28 cellular contexts compared by ENCODE assay signal in genomic region chr19:35777961-35778360, GRCh38. TPM values are rescaled to one million over a fixed set of nuclear protein-coding genes. Genes with fewer than 3 reads are reported as not detected.
DNase-seq lines count a peak whose midpoint lies in the region; ATAC-seq, FAIRE-seq and TF ChIP-seq lines count a peak whose summit lies in the region.
"Had no signal": no experiment of that assay in that cellular context is flagged by ENCODE, and none has a peak within 500 bp of the region (broad histone marks: within the 10 kb centered on the region; RNA-seq: fewer than 3 reads in every experiment).

No MANE protein-coding gene starts in this region.

- H3K9ac ChIP-seq in HepG2 (ENCODE audit: insufficient read depth, low read depth, low read length): no peak overlapping the region

- H3K9me3 Mint-ChIP-seq in T-cell (no peaks in the 10 kb centered on the region), glutamatergic neuron (ENCODE audit: unreplicated experiment) (peaks cover 14% of the 10 kb centered on the region)
- H3K9me3 Mint-ChIP-seq: naive thymus-derived CD8-positive, alpha-beta T cell; stimulated activated naive CD8-positive, alpha-beta T cell treated with anti-CD3 and anti-CD28 coated beads, Interleukin-15, Interleukin-2, amounts not matched to agents 100 ng/mL and 50 ng/mL, for 24 hours had no signal

- POLR2A ChIA-PET in HepG2 (lab: Yijun Ruan, JAX): no interaction called here
- POLR2A ChIA-PET in T-cell (lab: Charles Lee): interaction anchor here in 1 of 2 donors (0.6 kb wide), 1 partner anchor 15 kb away, joined by 4 read pairs; no protein-coding TSS in a partner anchor

- H3K36me3 ChIP-seq in HepG2 (replicated peaks in 1 of 2; ENCODE audit: control insufficient read depth in 1 of 2, insufficient read depth in 2 of 2, low read length in 2 of 2) (peaks cover 0 to 2% of the 10 kb centered on the region in 2 experiments; a peak in 2 of 5 replicates), right lobe of liver (no peaks in the 10 kb centered on the region)
- H3K36me3 ChIP-seq: brain microvascular endothelial cell, colonic mucosa had no signal

- 88% methylated on average over 7 of the region's 7 CpGs for WGBS in HepG2 (ENCODE audit: low lambda C conversion rate)
- WGBS in right lobe of liver (ENCODE audit: insufficient coverage, low coverage, low lambda C conversion rate, missing lambda C conversion rate): 85% methylated on average over 5 of the region's 7 CpGs

- H3K27ac ChIP-seq in HepG2 (ENCODE audit: extremely low read length, insufficient read depth, low read length) (no peak overlapping the region), right lobe of liver (no peak overlapping the region), temporal lobe (ENCODE audit: low read depth, low read length) (peak overlapping the region; percentile 69)
- H3K27ac ChIP-seq: brain microvascular endothelial cell, C4-2B, colonic mucosa, esophagus muscularis mucosa, hepatocyte, tibial artery had no signal

- FAIRE-seq in HepG2 (lab: Jason Lieb, UNC): no peak
- FAIRE-seq: RCC 7860 had no signal

- TF ChIP-seq RAD21 in HepG2 (CRISPR knock-in tag; IDR thresholded peaks at IDR 0.05): no peak

- H3K27me3 Mint-ChIP-seq in T-cell (no peaks in the 10 kb centered on the region), glutamatergic neuron (ENCODE audit: unreplicated experiment) (peaks cover 25% of the 10 kb centered on the region)
- H3K27me3 Mint-ChIP-seq: naive thymus-derived CD8-positive, alpha-beta T cell; stimulated activated naive CD8-positive, alpha-beta T cell treated with anti-CD3 and anti-CD28 coated beads, Interleukin-15, Interleukin-2, amounts not matched to agents 100 ng/mL and 50 ng/mL, for 24 hours had no signal

- in situ Hi-C loops in HepG2 (cut with HindIII; ENCODE audit: extremely low pct_ligation_motif_present, low pct_unique_long_range_greater_than_20kb) (no loop called here), GM13976 (cut with MboI; ENCODE audit: low sequenced_read_pairs, unreplicated experiment) (no loop called here)

- TF ChIP-seq EP300 in HepG2 (IDR thresholded peaks at IDR 0.05; ENCODE audit: low read depth in 2 of 2, low read length in 2 of 2): no peak
- TF ChIP-seq EP300 in HepG2 (CRISPR knock-in tag; IDR thresholded peaks at IDR 0.05; ENCODE audit: borderline replicate concordance): no peak

- no TSS peak for BruUV-seq in HepG2 (replicated peaks; lab: Mats Ljungman, UMichigan)

- no peak overlapping the region for H2AFZ ChIP-seq in HepG2 (ENCODE audit: low read length)
- H2AFZ ChIP-seq: hepatocyte had no signal

- H3K4me1 Mint-ChIP-seq in T-cell (peaks cover 6 to 20% (median 20%) of the 10 kb centered on the region in 3 donors), glutamatergic neuron (ENCODE audit: low read depth, unreplicated experiment) (peaks cover 18% of the 10 kb centered on the region)

- H3K79me2 ChIP-seq in HepG2 (ENCODE audit: insufficient read depth, low read length): no peaks in the 10 kb centered on the region

- ATAC-seq in HepG2: no peak
- no peak for ATAC-seq in right lobe of liver
- ATAC-seq in T-cell (replicated peaks in 1 of 4): no peak
- no peak for ATAC-seq in HG02623 (IDR thresholded peaks at IDR 0.05; ENCODE audit: unreplicated experiment)
- ATAC-seq: left lobe of liver; naive thymus-derived CD8-positive, alpha-beta T cell had no signal

- H3K4me3 ChIP-seq in HepG2 (replicated peaks in 1 of 3; ENCODE audit: insufficient read depth in 1 of 3, low read depth in 2 of 3, low read length in 3 of 3) (no peak overlapping the region), right lobe of liver (no peak overlapping the region)
- H3K4me3 ChIP-seq: colonic mucosa, esophagus muscularis mucosa, hepatocyte, tibial artery had no signal

- peak overlapping the region; percentile 89; the same call in 1 of the 2 replicates for H3K4me2 ChIP-seq in HepG2 (ENCODE audit: low read depth, low read length)

- H3K36me3 Mint-ChIP-seq in T-cell (peaks cover 10% of the 10 kb centered on the region), glutamatergic neuron (ENCODE audit: unreplicated experiment) (peaks cover 12% of the 10 kb centered on the region)

- intact Hi-C loops in HepG2 (cut with micrococcal nuclease; ENCODE audit: unreplicated experiment): loop anchor here (5.0 kb wide), 1 partner anchor 34 kb away; the partner anchor contains the start of gene PRODH2
- intact Hi-C loops in right lobe of liver (cut with DNase I): no loop called here

- H3K27ac Mint-ChIP-seq in T-cell (no peak overlapping the region), glutamatergic neuron (ENCODE audit: unreplicated experiment) (no peak overlapping the region)
- H3K27ac Mint-ChIP-seq: stimulated activated naive CD8-positive, alpha-beta T cell treated with anti-CD3 and anti-CD28 coated beads, Interleukin-15, Interleukin-2, amounts not matched to agents 100 ng/mL and 50 ng/mL, for 24 hours had no signal

- TF ChIP-seq CTCF in HepG2 (CRISPR knock-in tag; IDR thresholded peaks at IDR 0.05) (no peak), right lobe of liver (IDR thresholded peaks at IDR 0.05) (no peak), glutamatergic neuron (IDR thresholded peaks at IDR 0.05; ENCODE audit: partially characterized antibody, unreplicated experiment) (no peak), GM13976 (IDR thresholded peaks at IDR 0.05; ENCODE audit: borderline replicate concordance, control extremely low read depth, extremely low read depth, insufficient read depth, missing control alignments) (no peak)

- H3K4me1 ChIP-seq in HepG2 (ENCODE audit: insufficient read depth, low read length) (peaks cover 37% of the 10 kb centered on the region), right lobe of liver (no peaks in the 10 kb centered on the region)
- H3K4me1 ChIP-seq: colonic mucosa had no signal

- no peaks in the 10 kb centered on the region for H4K20me1 ChIP-seq in HepG2 (ENCODE audit: insufficient read depth, low read length)

- H3K27me3 ChIP-seq in HepG2 (ENCODE audit: control insufficient read depth in 1 of 2, insufficient read depth in 2 of 2, low read length in 2 of 2) (no peaks in the 10 kb centered on the region), right lobe of liver (no peaks in the 10 kb centered on the region)
- H3K27me3 ChIP-seq: brain microvascular endothelial cell, colonic mucosa, esophagus muscularis mucosa, hepatocyte, tibial artery had no signal

- H3K9me3 ChIP-seq in HepG2 (ENCODE audit: low read length) (no peaks in the 10 kb centered on the region), right lobe of liver (no peaks in the 10 kb centered on the region)
- H3K9me3 ChIP-seq: colonic mucosa, esophagus muscularis mucosa, tibial artery had no signal

- CTCF ChIA-PET in HepG2 (lab: Yijun Ruan, JAX; ENCODE audit: low intra/inter-chr PET ratio, low total read pairs): no interaction called here
- CTCF ChIA-PET in T-cell (lab: Charles Lee): no interaction called here

- H3K4me3 Mint-ChIP-seq in T-cell (peak overlapping the region in 2 of 3 donors; percentile 8 to 43), glutamatergic neuron (ENCODE audit: unreplicated experiment) (peak overlapping the region; percentile 94)
- H3K4me3 Mint-ChIP-seq: stimulated activated naive CD8-positive, alpha-beta T cell treated with anti-CD3 and anti-CD28 coated beads, Interleukin-15, Interleukin-2, amounts not matched to agents 100 ng/mL and 50 ng/mL, for 24 hours had no signal

- no peak for TF ChIP-seq POLR2A in HepG2 (IDR thresholded peaks at IDR 0.05; ENCODE audit: insufficient read depth in 1 of 2, low read depth in 2 of 2, low read length in 2 of 2)
- TF ChIP-seq POLR2A in right lobe of liver (IDR thresholded peaks at IDR 0.05): no peak

- DNase-seq in HepG2 (ENCODE audit: low spot score): no peak
- DNase-seq in right lobe of liver: no peak
- no peak for DNase-seq in T-cell
- DNase-seq in glutamatergic neuron: no peak
- no peak for DNase-seq in GM13976 (ENCODE audit: low spot score)
- no peak for DNase-seq in cortex of kidney (lab: John Stamatoyannopoulos, UW)
- DNase-seq: ACHN; activated CD4-positive, alpha-beta T cell treated with anti-CD3 and anti-CD28 coated beads, Interleukin-2, amount 50 U/mL, for 1 hour; activated effector memory CD4-positive, alpha-beta T cell treated with Interleukin-2 at 50 U/mL for 16 hours; brain microvascular endothelial cell; colonic mucosa; DMS 273 treated with DMSO at 0.1 percent for 48 hours; foreskin melanocyte; naive thymus-derived CD8-positive, alpha-beta T cell; NCI-H1694 treated with DMSO at 0.1 percent for 48 hours; NCI-H526 treated with DMSO at 0.1 percent for 48 hours; stimulated activated CD4-positive, alpha-beta T cell treated with anti-CD3 and anti-CD28 coated beads, Interleukin-15, amount 100 ng/mL, for 24 hours; tibial artery had no signal

RNA-seq across cellular contexts. Expression of gene ARHGAP33, which starts 2.6 kb away (rescaled TPM):
- total RNA-seq in HepG2 (2016; rRNA removed; fragmentation: Illumina TruSeq; extraction: Trizol) (0.83 and 1.3 TPM in 2 replicates), right lobe of liver (1 to 10 TPM in 5 of 6 experiments, under 1 TPM in 1; 0.37 to 5.2 (median 3.1) TPM), T-cell (10 to 100 TPM; 19.7 to 38.5 (median 22.8) TPM), glutamatergic neuron (ENCODE audit: unreplicated experiment) (180 TPM), temporal lobe (138 TPM)
- 0.10 and 0.26 TPM in 2 replicates for total RNA-seq in HepG2 (2016; cell fraction: cytosol; rRNA removed; fragmentation: Illumina TruSeq; extraction: Trizol; ENCODE audit: low read depth)
- 0.42 and 1.9 TPM in 2 replicates for total RNA-seq in HepG2 (2016; cell fraction: insoluble cytoplasmic fraction; rRNA removed; fragmentation: Illumina TruSeq; extraction: Trizol)
- total RNA-seq in HepG2 (2016; cell fraction: membrane; rRNA removed; fragmentation: Illumina TruSeq; extraction: Trizol): 0.93 and 1.1 TPM in 2 replicates
- total RNA-seq in HepG2 (2016; cell fraction: nucleus; rRNA removed; fragmentation: Illumina TruSeq; extraction: Trizol): 6.3 and 7.2 TPM in 2 replicates
- 2.7 and 4.1 TPM in 2 replicates for polyA plus RNA-seq in HepG2 (2011; rRNA removed)
- 0.65 and 1.0 TPM in 2 replicates for polyA plus RNA-seq in HepG2 (2011; cell fraction: cytosol; rRNA removed)
- 63.2 and 100 TPM in 2 replicates for polyA plus RNA-seq in HepG2 (2011; cell fraction: nucleus; rRNA removed)
- 4.6 and 10.5 TPM in 2 replicates for polyA plus RNA-seq in HepG2 (2012)
- polyA plus RNA-seq in HepG2 (2016; cell fraction: cytosol; fragmentation: Illumina TruSeq; extraction: Trizol; ENCODE audit: low read depth): 0.27 and 0.71 TPM in 2 replicates
- polyA plus RNA-seq in HepG2 (2016; cell fraction: insoluble cytoplasmic fraction; fragmentation: Illumina TruSeq; extraction: Trizol; ENCODE audit: low read depth): 1.5 and 1.8 TPM in 2 replicates
- 0.72 and 1.1 TPM in 2 replicates for polyA plus RNA-seq in HepG2 (2016; cell fraction: membrane; fragmentation: Illumina TruSeq; extraction: Trizol; ENCODE audit: low read depth)
- polyA plus RNA-seq in HepG2 (2016; cell fraction: nucleus; fragmentation: Illumina TruSeq; extraction: Trizol; ENCODE audit: insufficient read depth, low read depth): 16.8 and 20.7 TPM in 2 replicates
- polyA minus RNA-seq in HepG2 (2011; rRNA and poly(A)+ RNA removed; ENCODE audit: low replicate concordance): 5.6 and 6.2 TPM in 2 replicates
- polyA minus RNA-seq in HepG2 (2011; cell fraction: cytosol; rRNA and poly(A)+ RNA removed): 0.69 and 1.5 TPM in 2 replicates
- 7.0 and 11.5 TPM in 2 replicates for polyA minus RNA-seq in HepG2 (2011; cell fraction: nucleus; rRNA and poly(A)+ RNA removed)

RNA-seq across cellular contexts. Expression of gene PROSER3, which starts 20.0 kb away (rescaled TPM):
- 4.5 and 5.7 TPM in 2 replicates for total RNA-seq in HepG2 (2016; rRNA removed; fragmentation: Illumina TruSeq; extraction: Trizol)
- total RNA-seq in HepG2 (2016; cell fraction: cytosol; rRNA removed; fragmentation: Illumina TruSeq; extraction: Trizol; ENCODE audit: low read depth): 8.4 and 9.4 TPM in 2 replicates
- 2.8 and 4.2 TPM in 2 replicates for total RNA-seq in HepG2 (2016; cell fraction: insoluble cytoplasmic fraction; rRNA removed; fragmentation: Illumina TruSeq; extraction: Trizol)
- 5.5 and 6.0 TPM in 2 replicates for total RNA-seq in HepG2 (2016; cell fraction: membrane; rRNA removed; fragmentation: Illumina TruSeq; extraction: Trizol)
- 6.6 and 8.4 TPM in 2 replicates for total RNA-seq in HepG2 (2016; cell fraction: nucleus; rRNA removed; fragmentation: Illumina TruSeq; extraction: Trizol)
- 5.1 and 6.2 TPM in 2 replicates for polyA plus RNA-seq in HepG2 (2011; rRNA removed)
- polyA plus RNA-seq in HepG2 (2011; cell fraction: cytosol; rRNA removed): 2.4 and 2.9 TPM in 2 replicates
- 18.4 and 27.0 TPM in 2 replicates for polyA plus RNA-seq in HepG2 (2011; cell fraction: nucleus; rRNA removed)
- polyA plus RNA-seq in HepG2 (2012): 2.9 and 5.0 TPM in 2 replicates
- 0.45 and 0.49 TPM in 2 replicates for polyA plus RNA-seq in HepG2 (2016; cell fraction: cytosol; fragmentation: Illumina TruSeq; extraction: Trizol; ENCODE audit: low read depth)
- 4.1 and 6.3 TPM in 2 replicates for polyA plus RNA-seq in HepG2 (2016; cell fraction: insoluble cytoplasmic fraction; fragmentation: Illumina TruSeq; extraction: Trizol; ENCODE audit: low read depth)
- polyA plus RNA-seq in HepG2 (2016; cell fraction: membrane; fragmentation: Illumina TruSeq; extraction: Trizol; ENCODE audit: low read depth): 1.7 and 2.6 TPM in 2 replicates
- polyA plus RNA-seq in HepG2 (2016; cell fraction: nucleus; fragmentation: Illumina TruSeq; extraction: Trizol; ENCODE audit: insufficient read depth, low read depth): 17.5 and 26.7 TPM in 2 replicates
- polyA minus RNA-seq in HepG2 (2011; rRNA and poly(A)+ RNA removed; ENCODE audit: low replicate concordance): 15.2 and 33.7 TPM in 2 replicates
- polyA minus RNA-seq in HepG2 (2011; cell fraction: cytosol; rRNA and poly(A)+ RNA removed): 4.2 and 8.4 TPM in 2 replicates
- 6.1 and 9.4 TPM in 2 replicates for polyA minus RNA-seq in HepG2 (2011; cell fraction: nucleus; rRNA and poly(A)+ RNA removed)
- 1 to 10 TPM; 3.9 to 5.5 (median 4.7) TPM for total RNA-seq in right lobe of liver
- 10 to 100 TPM; 31.3 to 52.1 (median 47.8) TPM for total RNA-seq in T-cell
- total RNA-seq in glutamatergic neuron (ENCODE audit: unreplicated experiment): 41.7 TPM
- 1.2 TPM for total RNA-seq in temporal lobe

RNA-seq across cellular contexts. Expression of gene HSPB6, which starts 21.1 kb away (rescaled TPM):
- not detected in 2 replicates for total RNA-seq in HepG2 (2016; rRNA removed; fragmentation: Illumina TruSeq; extraction: Trizol)
- not detected in 2 replicates for total RNA-seq in HepG2 (2016; cell fraction: cytosol; rRNA removed; fragmentation: Illumina TruSeq; extraction: Trizol; ENCODE audit: low read depth)
- 0.06 TPM in 1 of 2 replicates, not detected in the other for total RNA-seq in HepG2 (2016; cell fraction: insoluble cytoplasmic fraction; rRNA removed; fragmentation: Illumina TruSeq; extraction: Trizol)
- total RNA-seq in HepG2 (2016; cell fraction: membrane; rRNA removed; fragmentation: Illumina TruSeq; extraction: Trizol): not detected in 2 replicates
- not detected in 2 replicates for total RNA-seq in HepG2 (2016; cell fraction: nucleus; rRNA removed; fragmentation: Illumina TruSeq; extraction: Trizol)
- 0.08 and 0.18 TPM in 2 replicates for polyA plus RNA-seq in HepG2 (2011; rRNA removed)
- 0.04 and 0.08 TPM in 2 replicates for polyA plus RNA-seq in HepG2 (2011; cell fraction: cytosol; rRNA removed)
- polyA plus RNA-seq in HepG2 (2011; cell fraction: nucleus; rRNA removed): 0.32 and 0.47 TPM in 2 replicates
- 0.28 and 0.45 TPM in 2 replicates for polyA plus RNA-seq in HepG2 (2012)
- 0.11 and 0.14 TPM in 2 replicates for polyA plus RNA-seq in HepG2 (2016; cell fraction: cytosol; fragmentation: Illumina TruSeq; extraction: Trizol; ENCODE audit: low read depth)
- polyA plus RNA-seq in HepG2 (2016; cell fraction: insoluble cytoplasmic fraction; fragmentation: Illumina TruSeq; extraction: Trizol; ENCODE audit: low read depth): 0.26 and 0.27 TPM in 2 replicates
- polyA plus RNA-seq in HepG2 (2016; cell fraction: membrane; fragmentation: Illumina TruSeq; extraction: Trizol; ENCODE audit: low read depth): 0.19 and 0.41 TPM in 2 replicates
- polyA plus RNA-seq in HepG2 (2016; cell fraction: nucleus; fragmentation: Illumina TruSeq; extraction: Trizol; ENCODE audit: insufficient read depth, low read depth): 0.32 and 0.79 TPM in 2 replicates
- 0.48 and 0.77 TPM in 2 replicates for polyA minus RNA-seq in HepG2 (2011; rRNA and poly(A)+ RNA removed; ENCODE audit: low replicate concordance)
- polyA minus RNA-seq in HepG2 (2011; cell fraction: cytosol; rRNA and poly(A)+ RNA removed): not detected in 2 replicates
- 0.25 TPM in 1 of 2 replicates, not detected in the other for polyA minus RNA-seq in HepG2 (2011; cell fraction: nucleus; rRNA and poly(A)+ RNA removed)
- 1 to 10 TPM; 2.6 to 6.0 (median 4.5) TPM for total RNA-seq in right lobe of liver
- under 1 TPM in 3 of 5 donors, not detected in 2; 0.44 to 0.69 (median 0.51) TPM for total RNA-seq in T-cell
- 0.49 TPM for total RNA-seq in glutamatergic neuron (ENCODE audit: unreplicated experiment)
- total RNA-seq in temporal lobe: 0.25 TPM
- total RNA-seq: naive thymus-derived CD8-positive, alpha-beta T cell; SK-MEL-5; T-helper 2 cell treated with Interferon-gamma antibody and Interleukin-4, amounts not matched to agents 100 ng/mL and 5 ng/mL, for 36 hours had no signal
- polyA plus RNA-seq: naive thymus-derived CD8-positive, alpha-beta T cell had no signal

RNA-seq across cellular contexts. Expression of gene LIN37, which starts 29.6 kb away (rescaled TPM):
- 3.5 and 6.3 TPM in 2 replicates for total RNA-seq in HepG2 (2016; rRNA removed; fragmentation: Illumina TruSeq; extraction: Trizol)
- total RNA-seq in HepG2 (2016; cell fraction: cytosol; rRNA removed; fragmentation: Illumina TruSeq; extraction: Trizol; ENCODE audit: low read depth): 8.4 and 12.8 TPM in 2 replicates
- total RNA-seq in HepG2 (2016; cell fraction: insoluble cytoplasmic fraction; rRNA removed; fragmentation: Illumina TruSeq; extraction: Trizol): 4.5 and 7.1 TPM in 2 replicates
- 4.8 and 6.4 TPM in 2 replicates for total RNA-seq in HepG2 (2016; cell fraction: membrane; rRNA removed; fragmentation: Illumina TruSeq; extraction: Trizol)
- 10.4 and 11.7 TPM in 2 replicates for total RNA-seq in HepG2 (2016; cell fraction: nucleus; rRNA removed; fragmentation: Illumina TruSeq; extraction: Trizol)
- polyA plus RNA-seq in HepG2 (2011; rRNA removed): 8.7 and 8.9 TPM in 2 replicates
- polyA plus RNA-seq in HepG2 (2011; cell fraction: cytosol; rRNA removed): 6.2 and 9.3 TPM in 2 replicates
- polyA plus RNA-seq in HepG2 (2011; cell fraction: nucleus; rRNA removed): 53.4 and 56.4 TPM in 2 replicates
- polyA plus RNA-seq in HepG2 (2012): 7.0 and 8.2 TPM in 2 replicates
- 5.5 and 6.3 TPM in 2 replicates for polyA plus RNA-seq in HepG2 (2016; cell fraction: cytosol; fragmentation: Illumina TruSeq; extraction: Trizol; ENCODE audit: low read depth)
- 3.9 and 5.2 TPM in 2 replicates for polyA plus RNA-seq in HepG2 (2016; cell fraction: insoluble cytoplasmic fraction; fragmentation: Illumina TruSeq; extraction: Trizol; ENCODE audit: low read depth)
- polyA plus RNA-seq in HepG2 (2016; cell fraction: membrane; fragmentation: Illumina TruSeq; extraction: Trizol; ENCODE audit: low read depth): 3.8 and 4.3 TPM in 2 replicates
- 28.1 and 34.8 TPM in 2 replicates for polyA plus RNA-seq in HepG2 (2016; cell fraction: nucleus; fragmentation: Illumina TruSeq; extraction: Trizol; ENCODE audit: insufficient read depth, low read depth)
- 4.0 and 8.3 TPM in 2 replicates for polyA minus RNA-seq in HepG2 (2011; rRNA and poly(A)+ RNA removed; ENCODE audit: low replicate concordance)
- 3.4 and 3.9 TPM in 2 replicates for polyA minus RNA-seq in HepG2 (2011; cell fraction: cytosol; rRNA and poly(A)+ RNA removed)
- 16.9 and 22.6 TPM in 2 replicates for polyA minus RNA-seq in HepG2 (2011; cell fraction: nucleus; rRNA and poly(A)+ RNA removed)
- total RNA-seq in right lobe of liver: 1 to 10 TPM; 3.2 to 8.2 (median 4.9) TPM
- 10 to 100 TPM; 11.8 to 23.6 (median 22.8) TPM for total RNA-seq in T-cell
- total RNA-seq in glutamatergic neuron (ENCODE audit: unreplicated experiment): 29.8 TPM
- 5.7 TPM for total RNA-seq in temporal lobe

RNA-seq across cellular contexts. Expression of gene PSENEN, which starts 32.5 kb away (rescaled TPM):
- total RNA-seq in HepG2 (2016; rRNA removed; fragmentation: Illumina TruSeq; extraction: Trizol) (20.0 and 34.2 TPM in 2 replicates), right lobe of liver (10 to 100 TPM; 24.2 to 42.9 (median 35.8) TPM), T-cell (10 to 100 TPM; 21.2 to 33.5 (median 24.5) TPM), glutamatergic neuron (ENCODE audit: unreplicated experiment) (109 TPM), temporal lobe (9.8 TPM)
- total RNA-seq in HepG2 (2016; cell fraction: cytosol; rRNA removed; fragmentation: Illumina TruSeq; extraction: Trizol; ENCODE audit: low read depth): 8.3 and 8.7 TPM in 2 replicates
- 22.6 and 36.6 TPM in 2 replicates for total RNA-seq in HepG2 (2016; cell fraction: insoluble cytoplasmic fraction; rRNA removed; fragmentation: Illumina TruSeq; extraction: Trizol)
- 9.0 and 11.8 TPM in 2 replicates for total RNA-seq in HepG2 (2016; cell fraction: membrane; rRNA removed; fragmentation: Illumina TruSeq; extraction: Trizol)
- total RNA-seq in HepG2 (2016; cell fraction: nucleus; rRNA removed; fragmentation: Illumina TruSeq; extraction: Trizol): 25.9 and 30.1 TPM in 2 replicates
- 16.9 and 22.6 TPM in 2 replicates for polyA plus RNA-seq in HepG2 (2011; rRNA removed)
- polyA plus RNA-seq in HepG2 (2011; cell fraction: cytosol; rRNA removed): 13.2 and 17.3 TPM in 2 replicates
- 9.9 and 11.5 TPM in 2 replicates for polyA plus RNA-seq in HepG2 (2011; cell fraction: nucleus; rRNA removed)
- 16.1 and 18.5 TPM in 2 replicates for polyA plus RNA-seq in HepG2 (2012)
- polyA plus RNA-seq in HepG2 (2016; cell fraction: cytosol; fragmentation: Illumina TruSeq; extraction: Trizol; ENCODE audit: low read depth): 12.4 and 17.6 TPM in 2 replicates
- polyA plus RNA-seq in HepG2 (2016; cell fraction: insoluble cytoplasmic fraction; fragmentation: Illumina TruSeq; extraction: Trizol; ENCODE audit: low read depth): 30.0 and 36.1 TPM in 2 replicates
- polyA plus RNA-seq in HepG2 (2016; cell fraction: membrane; fragmentation: Illumina TruSeq; extraction: Trizol; ENCODE audit: low read depth): 12.5 and 13.2 TPM in 2 replicates
- 55.1 and 70.2 TPM in 2 replicates for polyA plus RNA-seq in HepG2 (2016; cell fraction: nucleus; fragmentation: Illumina TruSeq; extraction: Trizol; ENCODE audit: insufficient read depth, low read depth)
- polyA minus RNA-seq in HepG2 (2011; rRNA and poly(A)+ RNA removed; ENCODE audit: low replicate concordance): 24.1 and 61.3 TPM in 2 replicates
- 4.3 and 4.7 TPM in 2 replicates for polyA minus RNA-seq in HepG2 (2011; cell fraction: cytosol; rRNA and poly(A)+ RNA removed)
- polyA minus RNA-seq in HepG2 (2011; cell fraction: nucleus; rRNA and poly(A)+ RNA removed): 3.0 and 7.3 TPM in 2 replicates
